1 cellular context compared by ENCODE assay signal in the genomic region with DNA sequence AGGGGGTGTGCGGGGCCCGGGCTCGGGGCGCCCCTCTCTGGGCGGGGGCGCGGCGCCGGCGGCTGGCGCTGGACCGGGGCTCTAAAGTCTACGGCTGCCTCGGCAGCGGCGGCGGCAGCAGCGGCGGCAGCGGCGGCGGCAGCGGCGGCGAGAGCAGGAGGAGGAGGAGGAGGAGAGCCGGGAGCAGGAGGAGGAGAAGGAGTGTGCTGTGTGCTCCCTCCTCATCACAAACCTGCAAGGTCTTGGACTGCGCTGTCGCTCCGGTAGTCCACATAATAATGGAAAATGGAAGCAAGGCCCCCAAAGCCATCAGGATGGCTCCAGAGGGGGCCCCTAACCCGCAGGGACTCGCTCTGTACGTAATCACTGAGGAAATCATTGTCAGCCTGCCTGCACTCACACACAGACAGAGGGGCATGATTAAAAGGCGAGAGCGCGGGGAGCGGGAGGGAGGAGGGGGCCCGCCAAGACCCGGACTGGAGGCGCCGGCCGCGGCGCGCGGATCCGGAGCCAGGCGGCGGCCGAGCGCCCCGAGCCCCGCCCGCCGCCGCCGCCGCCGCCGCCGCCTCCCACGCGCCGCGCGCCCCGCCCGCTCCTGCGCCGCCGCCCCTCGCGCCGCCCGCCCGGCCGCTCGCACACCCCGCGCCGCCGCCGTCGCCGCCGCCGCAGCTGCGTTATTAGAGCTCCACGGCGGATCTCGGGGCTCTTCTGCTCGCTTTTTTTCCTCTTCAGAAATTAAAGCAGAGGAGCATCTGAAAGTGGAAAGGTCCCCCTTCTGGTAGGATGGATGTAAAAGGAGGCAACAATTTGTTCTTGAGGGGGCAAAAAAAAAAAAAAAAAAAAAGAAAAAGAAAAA.
TF ChIP-seq lines count a peak whose summit lies in the region.

Gene ZNF521 (minus strand): TSS at position 394 of the 856 bp plus-strand sequence. CDS start 1,220 bp downstream, outside the sequence.

TF ChIP-seq in WTC11, 78 proteins besides CTCF, POLR2A, EP300 and RAD21 (continued from another document and continues in another):
- TF ChIP-seq, protein P1, sequence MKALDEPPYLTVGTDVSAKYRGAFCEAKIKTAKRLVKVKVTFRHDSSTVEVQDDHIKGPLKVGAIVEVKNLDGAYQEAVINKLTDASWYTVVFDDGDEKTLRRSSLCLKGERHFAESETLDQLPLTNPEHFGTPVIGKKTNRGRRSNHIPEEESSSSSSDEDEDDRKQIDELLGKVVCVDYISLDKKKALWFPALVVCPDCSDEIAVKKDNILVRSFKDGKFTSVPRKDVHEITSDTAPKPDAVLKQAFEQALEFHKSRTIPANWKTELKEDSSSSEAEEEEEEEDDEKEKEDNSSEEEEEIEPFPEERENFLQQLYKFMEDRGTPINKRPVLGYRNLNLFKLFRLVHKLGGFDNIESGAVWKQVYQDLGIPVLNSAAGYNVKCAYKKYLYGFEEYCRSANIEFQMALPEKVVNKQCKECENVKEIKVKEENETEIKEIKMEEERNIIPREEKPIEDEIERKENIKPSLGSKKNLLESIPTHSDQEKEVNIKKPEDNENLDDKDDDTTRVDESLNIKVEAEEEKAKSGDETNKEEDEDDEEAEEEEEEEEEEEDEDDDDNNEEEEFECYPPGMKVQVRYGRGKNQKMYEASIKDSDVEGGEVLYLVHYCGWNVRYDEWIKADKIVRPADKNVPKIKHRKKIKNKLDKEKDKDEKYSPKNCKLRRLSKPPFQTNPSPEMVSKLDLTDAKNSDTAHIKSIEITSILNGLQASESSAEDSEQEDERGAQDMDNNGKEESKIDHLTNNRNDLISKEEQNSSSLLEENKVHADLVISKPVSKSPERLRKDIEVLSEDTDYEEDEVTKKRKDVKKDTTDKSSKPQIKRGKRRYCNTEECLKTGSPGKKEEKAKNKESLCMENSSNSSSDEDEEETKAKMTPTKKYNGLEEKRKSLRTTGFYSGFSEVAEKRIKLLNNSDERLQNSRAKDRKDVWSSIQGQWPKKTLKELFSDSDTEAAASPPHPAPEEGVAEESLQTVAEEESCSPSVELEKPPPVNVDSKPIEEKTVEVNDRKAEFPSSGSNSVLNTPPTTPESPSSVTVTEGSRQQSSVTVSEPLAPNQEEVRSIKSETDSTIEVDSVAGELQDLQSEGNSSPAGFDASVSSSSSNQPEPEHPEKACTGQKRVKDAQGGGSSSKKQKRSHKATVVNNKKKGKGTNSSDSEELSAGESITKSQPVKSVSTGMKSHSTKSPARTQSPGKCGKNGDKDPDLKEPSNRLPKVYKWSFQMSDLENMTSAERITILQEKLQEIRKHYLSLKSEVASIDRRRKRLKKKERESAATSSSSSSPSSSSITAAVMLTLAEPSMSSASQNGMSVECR (CRISPR knock-in tag; IDR thresholded peaks at IDR 0.05; ENCODE audit: borderline replicate concordance): no peak
- TF ChIP-seq ETV6 (CRISPR knock-in tag; IDR thresholded peaks at IDR 0.05) (peak; percentile 61), ERG (CRISPR knock-in tag; IDR thresholded peaks at IDR 0.05) (no peak), TEAD1 (CRISPR knock-in tag; IDR thresholded peaks at IDR 0.05) (no peak), AFF4 (CRISPR knock-in tag; IDR thresholded peaks at IDR 0.05; ENCODE audit: borderline replicate concordance) (no peak), ZNF671 (CRISPR knock-in tag; IDR thresholded peaks at IDR 0.05) (no peak), MXD4 (CRISPR knock-in tag; IDR thresholded peaks at IDR 0.05; ENCODE audit: borderline replicate concordance) (no peak), FOXJ3 (CRISPR knock-in tag; IDR thresholded peaks at IDR 0.05; ENCODE audit: borderline replicate concordance) (no peak), GRHL2 (CRISPR knock-in tag; IDR thresholded peaks at IDR 0.05; ENCODE audit: insufficient replicate concordance, severe bottlenecking) (no peak), FOXP1 (CRISPR knock-in tag; IDR thresholded peaks at IDR 0.05; ENCODE audit: borderline replicate concordance) (0 out of 2 replicates have a peak, but pooled peaks have one; percentile 57), HMGXB4 (CRISPR knock-in tag; IDR thresholded peaks at IDR 0.05) (no peak), ZBTB21 (CRISPR knock-in tag; IDR thresholded peaks at IDR 0.05; ENCODE audit: borderline replicate concordance) (no peak), TP53 (CRISPR knock-in tag; IDR thresholded peaks at IDR 0.05) (0 out of 2 replicates have a peak, but pooled peaks have one; percentile 63), ATF1 (CRISPR knock-in tag; IDR thresholded peaks at IDR 0.05) (no peak), TCF7 (CRISPR knock-in tag; IDR thresholded peaks at IDR 0.05; ENCODE audit: low read depth) (no peak), ZNF219 (CRISPR knock-in tag; IDR thresholded peaks at IDR 0.05; ENCODE audit: borderline replicate concordance) (no peak), ZNF121 (CRISPR knock-in tag; IDR thresholded peaks at IDR 0.05) (no peak), SMAD3 (CRISPR knock-in tag; IDR thresholded peaks at IDR 0.05; ENCODE audit: borderline replicate concordance) (no peak), PRDM15 (CRISPR knock-in tag; IDR thresholded peaks at IDR 0.05) (peak; percentile 96)
- TF ChIP-seq, protein P2, sequence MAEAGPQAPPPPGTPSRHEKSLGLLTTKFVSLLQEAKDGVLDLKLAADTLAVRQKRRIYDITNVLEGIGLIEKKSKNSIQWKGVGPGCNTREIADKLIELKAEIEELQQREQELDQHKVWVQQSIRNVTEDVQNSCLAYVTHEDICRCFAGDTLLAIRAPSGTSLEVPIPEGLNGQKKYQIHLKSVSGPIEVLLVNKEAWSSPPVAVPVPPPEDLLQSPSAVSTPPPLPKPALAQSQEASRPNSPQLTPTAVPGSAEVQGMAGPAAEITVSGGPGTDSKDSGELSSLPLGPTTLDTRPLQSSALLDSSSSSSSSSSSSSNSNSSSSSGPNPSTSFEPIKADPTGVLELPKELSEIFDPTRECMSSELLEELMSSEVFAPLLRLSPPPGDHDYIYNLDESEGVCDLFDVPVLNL (CRISPR knock-in tag; IDR thresholded peaks at IDR 0.05; ENCODE audit: borderline replicate concordance, low read depth): no peak
- TF ChIP-seq, protein P3, sequence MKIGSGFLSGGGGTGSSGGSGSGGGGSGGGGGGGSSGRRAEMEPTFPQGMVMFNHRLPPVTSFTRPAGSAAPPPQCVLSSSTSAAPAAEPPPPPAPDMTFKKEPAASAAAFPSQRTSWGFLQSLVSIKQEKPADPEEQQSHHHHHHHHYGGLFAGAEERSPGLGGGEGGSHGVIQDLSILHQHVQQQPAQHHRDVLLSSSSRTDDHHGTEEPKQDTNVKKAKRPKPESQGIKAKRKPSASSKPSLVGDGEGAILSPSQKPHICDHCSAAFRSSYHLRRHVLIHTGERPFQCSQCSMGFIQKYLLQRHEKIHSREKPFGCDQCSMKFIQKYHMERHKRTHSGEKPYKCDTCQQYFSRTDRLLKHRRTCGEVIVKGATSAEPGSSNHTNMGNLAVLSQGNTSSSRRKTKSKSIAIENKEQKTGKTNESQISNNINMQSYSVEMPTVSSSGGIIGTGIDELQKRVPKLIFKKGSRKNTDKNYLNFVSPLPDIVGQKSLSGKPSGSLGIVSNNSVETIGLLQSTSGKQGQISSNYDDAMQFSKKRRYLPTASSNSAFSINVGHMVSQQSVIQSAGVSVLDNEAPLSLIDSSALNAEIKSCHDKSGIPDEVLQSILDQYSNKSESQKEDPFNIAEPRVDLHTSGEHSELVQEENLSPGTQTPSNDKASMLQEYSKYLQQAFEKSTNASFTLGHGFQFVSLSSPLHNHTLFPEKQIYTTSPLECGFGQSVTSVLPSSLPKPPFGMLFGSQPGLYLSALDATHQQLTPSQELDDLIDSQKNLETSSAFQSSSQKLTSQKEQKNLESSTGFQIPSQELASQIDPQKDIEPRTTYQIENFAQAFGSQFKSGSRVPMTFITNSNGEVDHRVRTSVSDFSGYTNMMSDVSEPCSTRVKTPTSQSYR (CRISPR knock-in tag; IDR thresholded peaks at IDR 0.05): no peak
- TF ChIP-seq, protein P4, sequence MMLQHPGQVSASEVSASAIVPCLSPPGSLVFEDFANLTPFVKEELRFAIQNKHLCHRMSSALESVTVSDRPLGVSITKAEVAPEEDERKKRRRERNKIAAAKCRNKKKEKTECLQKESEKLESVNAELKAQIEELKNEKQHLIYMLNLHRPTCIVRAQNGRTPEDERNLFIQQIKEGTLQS (CRISPR knock-in tag; conservative IDR thresholded peaks at IDR 0.05): no peak
- TF ChIP-seq, protein P5, sequence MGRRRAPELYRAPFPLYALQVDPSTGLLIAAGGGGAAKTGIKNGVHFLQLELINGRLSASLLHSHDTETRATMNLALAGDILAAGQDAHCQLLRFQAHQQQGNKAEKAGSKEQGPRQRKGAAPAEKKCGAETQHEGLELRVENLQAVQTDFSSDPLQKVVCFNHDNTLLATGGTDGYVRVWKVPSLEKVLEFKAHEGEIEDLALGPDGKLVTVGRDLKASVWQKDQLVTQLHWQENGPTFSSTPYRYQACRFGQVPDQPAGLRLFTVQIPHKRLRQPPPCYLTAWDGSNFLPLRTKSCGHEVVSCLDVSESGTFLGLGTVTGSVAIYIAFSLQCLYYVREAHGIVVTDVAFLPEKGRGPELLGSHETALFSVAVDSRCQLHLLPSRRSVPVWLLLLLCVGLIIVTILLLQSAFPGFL (CRISPR knock-in tag; IDR thresholded peaks at IDR 0.05; ENCODE audit: borderline replicate concordance): no peak
- TF ChIP-seq, protein P6, sequence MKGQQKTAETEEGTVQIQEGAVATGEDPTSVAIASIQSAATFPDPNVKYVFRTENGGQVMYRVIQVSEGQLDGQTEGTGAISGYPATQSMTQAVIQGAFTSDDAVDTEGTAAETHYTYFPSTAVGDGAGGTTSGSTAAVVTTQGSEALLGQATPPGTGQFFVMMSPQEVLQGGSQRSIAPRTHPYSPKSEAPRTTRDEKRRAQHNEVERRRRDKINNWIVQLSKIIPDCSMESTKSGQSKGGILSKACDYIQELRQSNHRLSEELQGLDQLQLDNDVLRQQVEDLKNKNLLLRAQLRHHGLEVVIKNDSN (CRISPR knock-in tag; IDR thresholded peaks at IDR 0.05): no peak
